Comparison of ENCODE assay signal across 10 cellular contexts in genomic region chr15:73244333-73244732, GRCh38.
A peak's percentile ranks its signal among the peaks of the same experiment; 100 is the strongest.
DNase-seq lines count a peak whose midpoint lies in the region; ATAC-seq lines count a peak whose summit lies in the region.
"Had no signal": no experiment of that assay in that cellular context is flagged by ENCODE, and none has a peak within 500 bp of the region (broad histone marks: within the 10 kb centered on the region; RNA-seq: fewer than 3 reads in every experiment).

No MANE protein-coding gene starts in this region.

- no peak overlapping the region for H2BK15ac ChIP-seq in mesenchymal stem cell (ENCODE audit: low read depth, poor library complexity, severe bottlenecking)

- H4K91ac ChIP-seq in mesenchymal stem cell (ENCODE audit: low read length) = no peak overlapping the region

- H3K9me3 Mint-ChIP-seq in activated T-helper 17 cell treated with anti-CD3 and anti-CD28 coated beads, Interleukin-2, amount 50 U/mL, for 72 hours = no peaks in the 10 kb centered on the region
- no peaks in the 10 kb centered on the region for H3K9me3 Mint-ChIP-seq in naive thymus-derived CD4-positive, alpha-beta T cell
- H3K9me3 Mint-ChIP-seq: brain, naive B cell had no signal

- H3K27me3 ChIP-seq in naive thymus-derived CD4-positive, alpha-beta T cell (ENCODE audit: control insufficient read depth in 2 of 2, insufficient read depth in 2 of 2, low read length in 2 of 2) = no peaks in the 10 kb centered on the region
- H3K27me3 ChIP-seq in mesenchymal stem cell (ENCODE audit: control insufficient read depth in 1 of 2, insufficient read depth in 1 of 2, low read length in 2 of 2) = no peaks in the 10 kb centered on the region

- no peaks in the 10 kb centered on the region for H3K27me3 Mint-ChIP-seq in activated T-helper 17 cell treated with anti-CD3 and anti-CD28 coated beads, Interleukin-2, amount 50 U/mL, for 72 hours
- no peaks in the 10 kb centered on the region for H3K27me3 Mint-ChIP-seq in naive thymus-derived CD4-positive, alpha-beta T cell
- H3K27me3 Mint-ChIP-seq: brain had no signal

- peak; percentile 69 for ATAC-seq in activated T-helper 17 cell treated with anti-CD3 and anti-CD28 coated beads, Interleukin-2, amount 50 U/mL, for 72 hours (replicated peaks)
- ATAC-seq in naive thymus-derived CD4-positive, alpha-beta T cell = peak; percentile 61
- no peak for ATAC-seq in HG02610 (IDR thresholded peaks at IDR 0.05; ENCODE audit: unreplicated experiment)

- 98% methylated on average over 6 of the region's 6 CpGs for WGBS in mesenchymal stem cell

- no peaks in the 10 kb centered on the region for H3K36me3 ChIP-seq in naive thymus-derived CD4-positive, alpha-beta T cell (ENCODE audit: control insufficient read depth in 2 of 3, insufficient read depth in 3 of 3, low read length in 3 of 3)
- peaks cover 2 to 8% of the 10 kb centered on the region in 2 experiments for H3K36me3 ChIP-seq in mesenchymal stem cell (ENCODE audit: control insufficient read depth in 1 of 2, insufficient read depth in 2 of 2, low read depth in 1 of 2, low read length in 2 of 2)

- no peak overlapping the region for H2BK5ac ChIP-seq in mesenchymal stem cell (ENCODE audit: low read depth, low read length, poor library complexity, severe bottlenecking)

- H3K4me1 ChIP-seq in naive thymus-derived CD4-positive, alpha-beta T cell (ENCODE audit: control insufficient read depth in 2 of 2, insufficient read depth in 2 of 2, low read length in 2 of 2) = no peaks in the 10 kb centered on the region
- no peaks in the 10 kb centered on the region for H3K4me1 ChIP-seq in mesenchymal stem cell (ENCODE audit: control insufficient read depth, insufficient read depth, low read depth, low read length)

- no peak overlapping the region for H2BK120ac ChIP-seq in mesenchymal stem cell (ENCODE audit: low read depth, low read length)

- H3K27ac Mint-ChIP-seq in activated T-helper 17 cell treated with anti-CD3 and anti-CD28 coated beads, Interleukin-2, amount 50 U/mL, for 72 hours = no peak overlapping the region
- no peak overlapping the region for H3K27ac Mint-ChIP-seq in naive thymus-derived CD4-positive, alpha-beta T cell
- H3K27ac Mint-ChIP-seq: naive B cell had no signal

- no peak overlapping the region for H3K4me3 ChIP-seq in naive thymus-derived CD4-positive, alpha-beta T cell (ENCODE audit: low read length)
- H3K4me3 ChIP-seq in mesenchymal stem cell (ENCODE audit: insufficient read depth in 1 of 2, low read depth in 1 of 2, low read length in 2 of 2) = no peak overlapping the region

- no peak overlapping the region for H4K8ac ChIP-seq in mesenchymal stem cell (ENCODE audit: low read length)

- no peak overlapping the region for H3K27ac ChIP-seq in naive thymus-derived CD4-positive, alpha-beta T cell (ENCODE audit: low read depth, low read length)
- no peak overlapping the region for H3K27ac ChIP-seq in mesenchymal stem cell (ENCODE audit: low read length, poor library complexity, severe bottlenecking)

- H3K4me1 Mint-ChIP-seq in activated T-helper 17 cell treated with anti-CD3 and anti-CD28 coated beads, Interleukin-2, amount 50 U/mL, for 72 hours = no peaks in the 10 kb centered on the region
- H3K4me1 Mint-ChIP-seq in naive thymus-derived CD4-positive, alpha-beta T cell = peaks cover 0 to 6% (median 0%) of the 10 kb centered on the region in 7 donors
- H3K4me1 Mint-ChIP-seq: naive B cell had no signal

- POLR2A ChIA-PET in naive thymus-derived CD4-positive, alpha-beta T cell (lab: Charles Lee) = no interaction called here

- no peak overlapping the region for H3K4ac ChIP-seq in mesenchymal stem cell (ENCODE audit: low read depth in 1 of 2, low read length in 2 of 2)

- peaks cover 5% of the 10 kb centered on the region for H3K36me3 Mint-ChIP-seq in activated T-helper 17 cell treated with anti-CD3 and anti-CD28 coated beads, Interleukin-2, amount 50 U/mL, for 72 hours (ENCODE audit: low read depth)
- peaks cover 0 to 19% (median 0%) of the 10 kb centered on the region in 5 donors for H3K36me3 Mint-ChIP-seq in naive thymus-derived CD4-positive, alpha-beta T cell
- H3K36me3 Mint-ChIP-seq: naive B cell had no signal

- H3K9me3 ChIP-seq in naive thymus-derived CD4-positive, alpha-beta T cell (ENCODE audit: control insufficient read depth in 2 of 3, low read length in 3 of 3) = no peaks in the 10 kb centered on the region
- no peaks in the 10 kb centered on the region for H3K9me3 ChIP-seq in mesenchymal stem cell (ENCODE audit: control insufficient read depth, low read length)

- no peak overlapping the region for H3K23ac ChIP-seq in mesenchymal stem cell (ENCODE audit: low read length in 2 of 2)

- H2AFZ ChIP-seq in mesenchymal stem cell (ENCODE audit: low read depth, low read length) = no peak overlapping the region

- H3K4me3 Mint-ChIP-seq in activated T-helper 17 cell treated with anti-CD3 and anti-CD28 coated beads, Interleukin-2, amount 50 U/mL, for 72 hours = no peak overlapping the region
- no peak overlapping the region for H3K4me3 Mint-ChIP-seq in naive thymus-derived CD4-positive, alpha-beta T cell
- H3K4me3 Mint-ChIP-seq: brain, naive B cell had no signal

- CTCF ChIA-PET in naive thymus-derived CD4-positive, alpha-beta T cell (lab: Charles Lee) = no interaction called here

- no peak overlapping the region for H3K9ac ChIP-seq in mesenchymal stem cell (ENCODE audit: low read length)

- intact Hi-C loops in naive thymus-derived CD4-positive, alpha-beta T cell (cut with micrococcal nuclease) = loop anchor here (1.0 to 5.0 kb wide), 3 partner anchors 462 to 522 kb away; partner anchors contain the start of gene ADPGK (in 1 of the 2)

- H3K14ac ChIP-seq in mesenchymal stem cell (ENCODE audit: low read length in 2 of 2) = no peak overlapping the region

- H3K79me1 ChIP-seq in mesenchymal stem cell (replicated peaks; ENCODE audit: low read length, poor library complexity, severe bottlenecking) = peaks cover 2% of the 10 kb centered on the region

- no peak overlapping the region for H2AK5ac ChIP-seq in mesenchymal stem cell (ENCODE audit: low read length, severe bottlenecking)

- peak; percentile 4 for DNase-seq in NCI-H2107 treated with DMSO at 0.1 percent for 48 hours (lab: John Stamatoyannopoulos, UW; ENCODE audit: unreplicated experiment)
- no peak for DNase-seq in NCI-H2107 (lab: John Stamatoyannopoulos, UW)
- peak; percentile 63 for DNase-seq in HT-29 (ENCODE audit: low spot score)
- peak in 4 of 9 donors; percentile 3 to 7 (median 4) for DNase-seq in naive thymus-derived CD4-positive, alpha-beta T cell
- no peak for DNase-seq in activated CD4-positive, CD25-positive, alpha-beta regulatory T cell (lab: John Stamatoyannopoulos, UW)
- DNase-seq in mesenchymal stem cell = no peak
- DNase-seq: naive B cell had no signal

- H2BK12ac ChIP-seq in mesenchymal stem cell (ENCODE audit: low read length in 2 of 2) = no peak overlapping the region

- H3K4me2 ChIP-seq in mesenchymal stem cell (ENCODE audit: low read length, poor library complexity, severe bottlenecking) = no peak overlapping the region

- no peak overlapping the region for H3K18ac ChIP-seq in mesenchymal stem cell (ENCODE audit: low read depth in 1 of 2, low read length in 2 of 2)

Comparison
In these comparisons a context has a peak if more than half of its experiments do, and no peak if none do; other contexts are left out.
1. DNase-seq: peak in NCI-H2107 treated with DMSO at 0.1 percent for 48 hours (single experiment) and HT-29 (single experiment); none in NCI-H2107 (single experiment), activated CD4-positive, CD25-positive, alpha-beta regulatory T cell (0 of 4) and mesenchymal stem cell (single experiment).